1 cellular context compared by ENCODE assay signal in genomic region chr11:57662893-57663292, GRCh38.
TF ChIP-seq lines count a peak whose summit lies in the region.

No MANE protein-coding gene starts in this region.

TF ChIP-seq in GM23338, 12 proteins besides CTCF, POLR2A, EP300 and RAD21:
- TF ChIP-seq REST (IDR thresholded peaks at IDR 0.05; ENCODE audit: unreplicated experiment) (no peak), CREB1 (CRISPR knock-in tag; IDR thresholded peaks at IDR 0.05; ENCODE audit: low read depth) (no peak), ZNF114 (CRISPR knock-in tag; IDR thresholded peaks at IDR 0.05) (no peak), POLR2AphosphoS5 (IDR thresholded peaks at IDR 0.05; ENCODE audit: low read depth) (no peak), EZH2phosphoT487 (IDR thresholded peaks at IDR 0.05; ENCODE audit: unreplicated experiment) (no peak), EZH2 (IDR thresholded peaks at IDR 0.05; ENCODE audit: low read depth, unreplicated experiment) (no peak), ZNF331 (CRISPR knock-in tag; IDR thresholded peaks at IDR 0.05; ENCODE audit: low read depth) (no peak), JUNB (IDR thresholded peaks at IDR 0.05; ENCODE audit: unreplicated experiment) (no peak), NANOG (IDR thresholded peaks at IDR 0.05; ENCODE audit: borderline replicate concordance) (no peak), ZNF462 (CRISPR knock-in tag; IDR thresholded peaks at IDR 0.05) (no peak), STAT1 (IDR thresholded peaks at IDR 0.05; ENCODE audit: unreplicated experiment) (no peak), ETS1 (IDR thresholded peaks at IDR 0.05) (no peak)
